In genomic region chr6:36360241-36361054, GRCh38 we compare ENCODE assay signal across 8 cellular contexts. TPM values are rescaled to one million over a fixed set of nuclear protein-coding genes. Genes with fewer than 3 reads are reported as not detected.
DNase-seq lines count a peak whose midpoint lies in the region; ATAC-seq and TF ChIP-seq lines count a peak whose summit lies in the region.

No MANE protein-coding gene starts in this region.

- peak; percentile 36 for ATAC-seq in HG03378 (IDR thresholded peaks at IDR 0.05; ENCODE audit: unreplicated experiment)
- no peak for ATAC-seq in HG03460 (IDR thresholded peaks at IDR 0.05; ENCODE audit: unreplicated experiment)

- WGBS in lower leg skin, 2 donors: 21% methylated on average over 10 of the region's 10 CpGs

- TF ChIP-seq POLR2A in lower leg skin (IDR thresholded peaks at IDR 0.05): no peak

- intact Hi-C loops in lower leg skin (cut with DNase I; ENCODE audit: low total_unique reads): loop anchor here (5.0 kb wide), 1 partner anchor 333 kb away; the partner anchor contains the start of gene MAPK14

- peak; percentile 41 for TF ChIP-seq CTCF in coronary artery (IDR thresholded peaks at IDR 0.05)
- TF ChIP-seq CTCF in lower leg skin (IDR thresholded peaks at IDR 0.05): peak in 1 of 3 donors; percentile 50

- peak; percentile 80 for DNase-seq in Daoy (ENCODE audit: low read depth)
- peak; percentile 75 for DNase-seq in NCI-H526 treated with DMSO at 0.1 percent for 48 hours (lab: John Stamatoyannopoulos, UW)
- peak; percentile 64 for DNase-seq in activated CD4-positive, alpha-beta T cell treated with anti-CD3 and anti-CD28 coated beads, Interleukin-2, amount 50 U/mL, for 1 hour
- peak; percentile 86 for DNase-seq in coronary artery (ENCODE audit: low spot score)
- DNase-seq in lower leg skin (ENCODE audit: low spot score in 2 of 2): peak; percentile 78 to 96
- peak; percentile 57 for DNase-seq in stimulated activated CD8-positive, alpha-beta memory T cell treated with anti-CD3 and anti-CD28 coated beads, Interleukin-12 subunit alpha, Interleukin-12 subunit beta, amount 100 ng/mL, for 1 hour (ENCODE audit: low read depth)

- H3K4me3 ChIP-seq in coronary artery (peak overlapping the region; percentile 17), lower leg skin (ENCODE audit: low read depth, poor library complexity, severe bottlenecking) (no peak overlapping the region)

- H3K27ac ChIP-seq in coronary artery: peak overlapping the region; percentile 2 to 69

RNA-seq across cellular contexts. Expression of gene BNIP5, which starts 23.8 kb away (rescaled TPM):
- total RNA-seq in Daoy (2014; rRNA removed; shearing (Covaris generic)): not detected in 2 replicates
- not detected for total RNA-seq in lower leg skin

RNA-seq across cellular contexts. Expression of gene ETV7, which starts 27.0 kb away (rescaled TPM):
- total RNA-seq in Daoy (2014; rRNA removed; shearing (Covaris generic)): 0.69 and 0.83 TPM in 2 replicates
- total RNA-seq in lower leg skin: 10 to 100 TPM; 14.3 to 30.0 (median 15.0) TPM
